In the genomic region with DNA sequence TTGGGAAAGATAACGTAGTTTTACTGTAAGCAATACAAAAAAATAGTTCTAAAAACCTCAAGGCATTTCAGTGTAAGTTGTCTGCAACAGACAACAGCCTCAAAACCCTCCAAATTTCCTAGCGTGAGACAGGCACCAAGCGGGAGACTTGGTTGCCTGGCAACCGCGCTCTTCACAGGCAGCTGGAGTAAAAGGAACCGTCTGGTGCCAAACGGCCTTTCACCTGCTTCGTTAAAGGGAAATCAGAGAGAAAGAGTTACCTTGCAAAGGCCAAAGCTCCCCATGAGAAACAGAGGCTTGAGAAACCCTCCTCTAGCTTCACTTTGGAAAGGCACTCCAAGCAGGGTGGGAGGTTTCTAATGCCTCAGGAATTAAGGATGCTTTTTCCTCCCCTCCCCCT, we compare ENCODE assay signal across 8 cellular contexts.
DNase-seq lines count a peak whose midpoint lies in the region; ATAC-seq, FAIRE-seq and TF ChIP-seq lines count a peak whose summit lies in the region.

No MANE protein-coding gene starts in this region.

- no peak overlapping the region for H3K27ac ChIP-seq in astrocyte (ENCODE audit: low read depth, low read length)

- ATAC-seq in GM21526 (IDR thresholded peaks at IDR 0.05; ENCODE audit: low FRiP score, unreplicated experiment) (peak; percentile 65), HG03108 (IDR thresholded peaks at IDR 0.05; ENCODE audit: unreplicated experiment) (no peak), GM21825 (IDR thresholded peaks at IDR 0.05; ENCODE audit: unreplicated experiment) (no peak)

- no peaks in the 10 kb centered on the region for H3K36me3 ChIP-seq in astrocyte (ENCODE audit: insufficient read depth, low read length)

- no peak overlapping the region for H3K27ac Mint-ChIP-seq in astrocyte (ENCODE audit: unreplicated experiment)
- no peak overlapping the region for H3K27ac Mint-ChIP-seq in MCF 10A (ENCODE audit: low read depth, unreplicated experiment)
- no peak overlapping the region for H3K27ac Mint-ChIP-seq in HFFc6

- POLR2A ChIA-PET in MCF 10A (lab: Yijun Ruan, JAX) = no interaction called here

- no peak overlapping the region for H2AFZ ChIP-seq in astrocyte (ENCODE audit: low read depth, low read length)

- DNase-seq in NCI-H1417 treated with DMSO at 0.1 percent for 48 hours (lab: John Stamatoyannopoulos, UW) = peak; percentile 81
- DNase-seq in astrocyte (ENCODE audit: low read depth) = peak; percentile 7
- DNase-seq in nucleus accumbens (lab: John Stamatoyannopoulos, UW) = peak in 50 of 56 donors; percentile 1 to 80 (median 33)
- DNase-seq in MCF 10A (ENCODE audit: unreplicated experiment) = no peak
- DNase-seq in HFFc6 = no peak

- no peaks in the 10 kb centered on the region for H4K20me1 ChIP-seq in astrocyte (ENCODE audit: insufficient read depth, low read length)

- H3K36me3 Mint-ChIP-seq in astrocyte (ENCODE audit: low read depth, unreplicated experiment) (no peaks in the 10 kb centered on the region), MCF 10A (ENCODE audit: insufficient read depth, unreplicated experiment) (no peaks in the 10 kb centered on the region), HFFc6 (ENCODE audit: low read depth) (no peaks in the 10 kb centered on the region)

- no peak overlapping the region for H3K9ac ChIP-seq in astrocyte (ENCODE audit: low read length)

- no peaks in the 10 kb centered on the region for H3K27me3 ChIP-seq in astrocyte (ENCODE audit: insufficient read depth, low read length)

- no TSS peak for BruUV-seq in MCF 10A (replicated peaks; lab: Mats Ljungman, UMichigan)

- H3K4me3 ChIP-seq in astrocyte (ENCODE audit: insufficient read depth, low read depth, low read length) = no peak overlapping the region

- peak overlapping the region; percentile 64 for H3K4me2 ChIP-seq in astrocyte (ENCODE audit: low read length)

- H3K79me2 ChIP-seq in astrocyte (ENCODE audit: insufficient read depth, low read length) = no peaks in the 10 kb centered on the region

- no peak for FAIRE-seq in astrocyte (lab: Jason Lieb, UNC)

- H3K4me1 Mint-ChIP-seq in astrocyte (ENCODE audit: low read depth, unreplicated experiment) (peaks cover 2% of the 10 kb centered on the region), MCF 10A (ENCODE audit: insufficient read depth, unreplicated experiment) (no peaks in the 10 kb centered on the region), HFFc6 (ENCODE audit: low read depth) (no peaks in the 10 kb centered on the region)

- H3K27me3 Mint-ChIP-seq in astrocyte (ENCODE audit: low read depth, unreplicated experiment) = no peaks in the 10 kb centered on the region
- peaks cover 12% of the 10 kb centered on the region for H3K27me3 Mint-ChIP-seq in MCF 10A (ENCODE audit: insufficient read depth, unreplicated experiment)
- H3K27me3 Mint-ChIP-seq in HFFc6 (ENCODE audit: insufficient read depth) = no peaks in the 10 kb centered on the region

- intact Hi-C loops in MCF 10A (cut with micrococcal nuclease) = no loop called here

- CTCF ChIA-PET in MCF 10A (lab: Yijun Ruan, JAX) = no interaction called here

- no peaks in the 10 kb centered on the region for H3K9me3 Mint-ChIP-seq in astrocyte (ENCODE audit: unreplicated experiment)
- H3K9me3 Mint-ChIP-seq in MCF 10A (ENCODE audit: unreplicated experiment) = no peaks in the 10 kb centered on the region
- peaks cover 42% of the 10 kb centered on the region for H3K9me3 Mint-ChIP-seq in HFFc6

- TF ChIP-seq CTCF in astrocyte (IDR thresholded peaks at IDR 0.05; ENCODE audit: insufficient read depth, low read depth, low read length) (no peak), MCF 10A (IDR thresholded peaks at IDR 0.05; ENCODE audit: unreplicated experiment) (no peak), HFFc6 (IDR thresholded peaks at IDR 0.05) (no peak)

- no peaks in the 10 kb centered on the region for H3K9me3 ChIP-seq in astrocyte (ENCODE audit: insufficient read depth, low read depth, low read length)

- H3K4me1 ChIP-seq in astrocyte (ENCODE audit: insufficient read depth, low read length) = no peaks in the 10 kb centered on the region

- H3K4me3 Mint-ChIP-seq in astrocyte (ENCODE audit: unreplicated experiment) (no peak overlapping the region), MCF 10A (ENCODE audit: unreplicated experiment) (no peak overlapping the region), HFFc6 (no peak overlapping the region)

Comparison
In these comparisons a context has a peak if more than half of its experiments do, and no peak if none do; other contexts are left out.
1. DNase-seq: peak in NCI-H1417 treated with DMSO at 0.1 percent for 48 hours (single experiment), astrocyte (single experiment) and nucleus accumbens (50 of 56); none in MCF 10A (single experiment) and HFFc6 (single experiment).